Comparison of ENCODE assay signal across 19 cellular contexts in the genomic region with DNA sequence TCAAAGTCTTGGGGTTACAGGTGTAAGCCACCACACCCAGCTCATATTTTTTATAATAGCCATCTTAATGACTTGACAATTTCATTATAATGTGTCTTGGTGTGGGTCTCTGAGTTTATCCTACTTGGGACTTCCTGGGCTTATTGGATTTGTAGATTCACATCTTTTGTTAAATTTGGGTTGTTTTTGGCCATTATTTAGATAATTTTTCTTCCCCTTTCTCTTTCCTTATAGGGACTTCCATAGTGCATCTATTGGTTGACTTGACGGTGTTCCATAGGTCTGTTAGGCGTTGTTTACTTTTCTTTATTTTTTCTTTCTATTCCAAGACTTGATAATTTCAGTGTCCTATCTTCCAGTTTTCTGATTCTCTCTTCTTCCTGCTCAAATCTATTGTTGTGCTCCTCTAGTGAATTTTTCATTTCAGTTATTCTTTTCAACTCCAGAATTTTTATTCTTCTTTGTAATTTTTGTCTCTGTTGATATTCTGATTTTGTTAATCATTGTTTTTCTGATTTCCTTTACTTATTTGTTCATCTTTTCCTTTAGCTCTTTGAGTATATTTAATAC. TPM values are rescaled to one million over a fixed set of nuclear protein-coding genes. Genes with fewer than 3 reads are reported as not detected.
DNase-seq lines count a peak whose midpoint lies in the region; ATAC-seq, FAIRE-seq and TF ChIP-seq lines count a peak whose summit lies in the region.
"Had no signal": no experiment of that assay in that cellular context is flagged by ENCODE, and none has a peak within 500 bp of the region (broad histone marks: within the 10 kb centered on the region; RNA-seq: fewer than 3 reads in every experiment).

No MANE protein-coding gene starts in this region.

- H3K4me3 ChIP-seq in HepG2 (replicated peaks in 1 of 3; ENCODE audit: insufficient read depth in 1 of 3, low read depth in 2 of 3, low read length in 3 of 3) (no peak overlapping the region), right lobe of liver (no peak overlapping the region), aorta (ENCODE audit: low read length in 2 of 2) (no peak overlapping the region)
- H3K4me3 ChIP-seq: A549, HAP-1 had no signal

- no TSS peak for BruUV-seq in HepG2 (replicated peaks; lab: Mats Ljungman, UMichigan)

- no peak for TF ChIP-seq RAD21 in HepG2 (CRISPR knock-in tag; IDR thresholded peaks at IDR 0.05)

- H3K9me3 ChIP-seq in HepG2 (ENCODE audit: low read length) (no peaks in the 10 kb centered on the region), right lobe of liver (no peaks in the 10 kb centered on the region), aorta (ENCODE audit: control insufficient read depth, low read length) (peaks cover 2% of the 10 kb centered on the region)
- H3K9me3 ChIP-seq: BE2C had no signal

- H3K9ac ChIP-seq in HepG2 (ENCODE audit: insufficient read depth, low read depth, low read length) = no peak overlapping the region

- H4K20me1 ChIP-seq in HepG2 (ENCODE audit: insufficient read depth, low read length) = no peaks in the 10 kb centered on the region

- no peak overlapping the region for H2AFZ ChIP-seq in HepG2 (ENCODE audit: low read length)

- no peak for FAIRE-seq in HepG2 (lab: Jason Lieb, UNC)
- FAIRE-seq in frontal cortex (lab: Jason Lieb, UNC) = peak; percentile 26
- FAIRE-seq: A549, GM19239, H1 had no signal

- H3K27me3 ChIP-seq in HepG2 (ENCODE audit: control insufficient read depth in 1 of 2, insufficient read depth in 2 of 2, low read length in 2 of 2) = no peaks in the 10 kb centered on the region
- no peaks in the 10 kb centered on the region for H3K27me3 ChIP-seq in right lobe of liver
- H3K27me3 ChIP-seq in aorta (ENCODE audit: control insufficient read depth in 1 of 2, insufficient read depth in 2 of 2, low read length in 1 of 2) = no peaks in the 10 kb centered on the region
- H3K27me3 ChIP-seq: BE2C had no signal

- H3K36me3 ChIP-seq in HepG2 (replicated peaks in 1 of 2; ENCODE audit: control insufficient read depth in 1 of 2, insufficient read depth in 2 of 2, low read length in 2 of 2) = peaks cover 2 to 24% of the 10 kb centered on the region in 2 experiments; a peak in 2 of 5 replicates
- H3K36me3 ChIP-seq in right lobe of liver = peaks cover 0 to 14% (median 1%) of the 10 kb centered on the region in 4 donors
- H3K36me3 ChIP-seq in aorta (ENCODE audit: control insufficient read depth in 1 of 2, insufficient read depth in 2 of 2, low read length in 1 of 2) = peaks cover 5% of the 10 kb centered on the region in 2 donors

- intact Hi-C loops in HepG2 (cut with micrococcal nuclease; ENCODE audit: unreplicated experiment) = no loop called here
- intact Hi-C loops in right lobe of liver (cut with DNase I) = no loop called here
- intact Hi-C loops in aorta (cut with DNase I) = no loop called here

- no peak overlapping the region for H3K27ac ChIP-seq in HepG2 (ENCODE audit: extremely low read length, insufficient read depth, low read length)
- no peak overlapping the region for H3K27ac ChIP-seq in right lobe of liver
- no peak overlapping the region for H3K27ac ChIP-seq in aorta (ENCODE audit: low read depth in 1 of 2, low read length in 2 of 2)
- H3K27ac ChIP-seq: A549, C4-2B had no signal

- no peaks in the 10 kb centered on the region for H3K79me2 ChIP-seq in HepG2 (ENCODE audit: insufficient read depth, low read length)

- TF ChIP-seq CTCF in HepG2 (CRISPR knock-in tag; IDR thresholded peaks at IDR 0.05) (no peak), right lobe of liver (IDR thresholded peaks at IDR 0.05) (no peak)

- WGBS in HepG2 (ENCODE audit: low lambda C conversion rate) = 97% methylated on average over 2 of the region's 2 CpGs
- WGBS in right lobe of liver (ENCODE audit: insufficient coverage, low coverage, low lambda C conversion rate, missing lambda C conversion rate) = 100% methylated on average over 1 of the region's 2 CpGs
- WGBS in aorta, 2 donors = 97 to 98% methylated on average over 2 of the region's 2 CpGs

- in situ Hi-C loops in HepG2 (cut with HindIII; ENCODE audit: extremely low pct_ligation_motif_present, low pct_unique_long_range_greater_than_20kb) = no loop called here

- no peak overlapping the region for H3K4me2 ChIP-seq in HepG2 (ENCODE audit: low read depth, low read length)
- H3K4me2 ChIP-seq: A549 had no signal

- CTCF ChIA-PET in HepG2 (lab: Yijun Ruan, JAX; ENCODE audit: low intra/inter-chr PET ratio, low total read pairs) = no interaction called here

- TF ChIP-seq EP300 in HepG2 (IDR thresholded peaks at IDR 0.05; ENCODE audit: low read depth in 2 of 2, low read length in 2 of 2) (no peak), HepG2 (CRISPR knock-in tag; IDR thresholded peaks at IDR 0.05; ENCODE audit: borderline replicate concordance) (no peak)

- ATAC-seq in HepG2 (no peak), right lobe of liver (no peak), aorta (ENCODE audit: low FRiP score) (no peak)
- ATAC-seq: A549 had no signal

- TF ChIP-seq POLR2A in HepG2 (IDR thresholded peaks at IDR 0.05; ENCODE audit: insufficient read depth in 1 of 2, low read depth in 2 of 2, low read length in 2 of 2) (no peak), right lobe of liver (IDR thresholded peaks at IDR 0.05) (no peak)

- H3K4me1 ChIP-seq in HepG2 (ENCODE audit: insufficient read depth, low read length) (peaks cover 4% of the 10 kb centered on the region; the same call in 1 of the 2 replicates), right lobe of liver (no peaks in the 10 kb centered on the region), aorta (ENCODE audit: control insufficient read depth in 1 of 2, insufficient read depth in 2 of 2, low read length in 2 of 2) (no peaks in the 10 kb centered on the region)
- H3K4me1 ChIP-seq: BE2C had no signal

- no peak for DNase-seq in HepG2 (ENCODE audit: low spot score)
- no peak for DNase-seq in right lobe of liver
- DNase-seq in LHCN-M2 (ENCODE audit: low read depth) = peak; percentile 5
- DNase-seq in frontal cortex (ENCODE audit: low spot score in 2 of 2) = no peak
- DNase-seq in aorta = no peak
- no peak for DNase-seq in OCI-M1 (lab: John Stamatoyannopoulos, UW)
- DNase-seq in stimulated activated CD4-positive, alpha-beta T cell treated with anti-CD3 and anti-CD28 coated beads, Interleukin-15, amount 100 ng/mL, for 24 hours = no peak
- DNase-seq: BE2C; CD4-positive, alpha-beta memory T cell; DMS153; DMS79 treated with DMSO at 0.1 percent for 48 hours; EL; GDM1; IMR-90 had no signal

- POLR2A ChIA-PET in HepG2 (lab: Yijun Ruan, JAX) = no interaction called here

TF ChIP-seq in HepG2, 621 proteins besides CTCF, POLR2A, EP300 and RAD21:
- TF ChIP-seq ZNF337 (CRISPR knock-in tag; IDR thresholded peaks at IDR 0.05; ENCODE audit: borderline replicate concordance, low read depth) (no peak), ZNF160 (CRISPR knock-in tag; IDR thresholded peaks at IDR 0.05) (peak; percentile 84)

RNA-seq across cellular contexts. Expression of a gene that starts 45.6 kb away (rescaled TPM):
- total RNA-seq in HepG2 (2016; rRNA removed; fragmentation: Illumina TruSeq; extraction: Trizol) (108 and 168 TPM in 2 replicates), right lobe of liver (10 to 100 TPM; 14.0 to 24.3 (median 16.7) TPM), LHCN-M2 (2014; rRNA removed) (186 and 200 TPM in 2 replicates), frontal cortex (77.5 TPM), aorta (10 to 100 TPM; 22.5 to 33.5 TPM)
- total RNA-seq in HepG2 (2016; cell fraction: cytosol; rRNA removed; fragmentation: Illumina TruSeq; extraction: Trizol; ENCODE audit: low read depth) = 9.2 and 12.3 TPM in 2 replicates
- total RNA-seq in HepG2 (2016; cell fraction: insoluble cytoplasmic fraction; rRNA removed; fragmentation: Illumina TruSeq; extraction: Trizol) = 109 and 177 TPM in 2 replicates
- total RNA-seq in HepG2 (2016; cell fraction: membrane; rRNA removed; fragmentation: Illumina TruSeq; extraction: Trizol) = 21.5 and 26.6 TPM in 2 replicates
- 49.7 and 51.5 TPM in 2 replicates for total RNA-seq in HepG2 (2016; cell fraction: nucleus; rRNA removed; fragmentation: Illumina TruSeq; extraction: Trizol)
- polyA plus RNA-seq in HepG2 (2011; rRNA removed) (11.8 and 17.3 TPM in 2 replicates), aorta (10 to 100 TPM; 17.0 to 20.9 TPM)
- 12.7 and 13.8 TPM in 2 replicates for polyA plus RNA-seq in HepG2 (2011; cell fraction: cytosol; rRNA removed)
- polyA plus RNA-seq in HepG2 (2011; cell fraction: nucleus; rRNA removed) = 6.5 and 8.2 TPM in 2 replicates
- polyA plus RNA-seq in HepG2 (2012) = 20.3 and 37.0 TPM in 2 replicates
- 4.7 and 4.8 TPM in 2 replicates for polyA plus RNA-seq in HepG2 (2016; cell fraction: cytosol; fragmentation: Illumina TruSeq; extraction: Trizol; ENCODE audit: low read depth)
- polyA plus RNA-seq in HepG2 (2016; cell fraction: insoluble cytoplasmic fraction; fragmentation: Illumina TruSeq; extraction: Trizol; ENCODE audit: low read depth) = 110 and 120 TPM in 2 replicates
- 10.4 and 12.0 TPM in 2 replicates for polyA plus RNA-seq in HepG2 (2016; cell fraction: membrane; fragmentation: Illumina TruSeq; extraction: Trizol; ENCODE audit: low read depth)
- polyA plus RNA-seq in HepG2 (2016; cell fraction: nucleus; fragmentation: Illumina TruSeq; extraction: Trizol; ENCODE audit: insufficient read depth, low read depth) = 40.5 and 42.7 TPM in 2 replicates
- 76.9 and 614 TPM in 2 replicates for polyA minus RNA-seq in HepG2 (2011; rRNA and poly(A)+ RNA removed; ENCODE audit: low replicate concordance)
- 23.6 and 31.9 TPM in 2 replicates for polyA minus RNA-seq in HepG2 (2011; cell fraction: cytosol; rRNA and poly(A)+ RNA removed)
- 23.6 and 25.0 TPM in 2 replicates for polyA minus RNA-seq in HepG2 (2011; cell fraction: nucleus; rRNA and poly(A)+ RNA removed)
- polyA plus RNA-seq in LHCN-M2 (2012) = 68.0 TPM
